In the genomic region with DNA sequence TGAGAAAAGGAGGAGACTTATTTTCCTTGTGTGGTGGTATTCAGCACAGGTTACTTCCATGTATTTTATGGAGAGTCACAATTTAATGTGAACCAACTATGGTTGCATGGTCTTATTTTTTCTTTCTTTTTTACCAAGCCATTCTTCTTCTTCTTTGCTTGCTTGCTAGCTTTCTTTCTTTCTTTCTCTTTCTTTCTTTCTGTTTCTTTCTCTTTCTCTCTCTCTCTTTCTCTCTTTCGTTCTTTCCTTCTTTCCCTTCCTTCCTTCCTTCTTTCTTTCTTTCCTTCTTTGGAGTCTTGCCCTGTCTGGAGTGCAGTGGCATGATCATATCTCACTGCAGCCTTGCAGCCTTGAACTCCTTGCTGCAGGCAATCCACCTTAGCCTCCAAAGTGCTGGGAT, we compare ENCODE assay signal across 1 cellular context.
A peak's percentile ranks its signal among the peaks of the same experiment; 100 is the strongest.
TF ChIP-seq lines count a peak whose summit lies in the region.

No MANE protein-coding gene starts in this region.

TF ChIP-seq in K562, 482 proteins besides CTCF, POLR2A, EP300 and RAD21 (continued from another document):
- TF ChIP-seq, protein P1, sequence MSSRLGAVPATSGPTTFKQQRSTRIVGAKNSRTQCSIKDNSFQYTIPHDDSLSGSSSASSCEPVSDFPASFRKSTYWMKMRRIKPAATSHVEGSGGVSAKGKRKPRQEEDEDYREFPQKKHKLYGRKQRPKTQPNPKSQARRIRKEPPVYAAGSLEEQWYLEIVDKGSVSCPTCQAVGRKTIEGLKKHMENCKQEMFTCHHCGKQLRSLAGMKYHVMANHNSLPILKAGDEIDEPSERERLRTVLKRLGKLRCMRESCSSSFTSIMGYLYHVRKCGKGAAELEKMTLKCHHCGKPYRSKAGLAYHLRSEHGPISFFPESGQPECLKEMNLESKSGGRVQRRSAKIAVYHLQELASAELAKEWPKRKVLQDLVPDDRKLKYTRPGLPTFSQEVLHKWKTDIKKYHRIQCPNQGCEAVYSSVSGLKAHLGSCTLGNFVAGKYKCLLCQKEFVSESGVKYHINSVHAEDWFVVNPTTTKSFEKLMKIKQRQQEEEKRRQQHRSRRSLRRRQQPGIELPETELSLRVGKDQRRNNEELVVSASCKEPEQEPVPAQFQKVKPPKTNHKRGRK (tag; IDR thresholded peaks at IDR 0.05) = peak; percentile 85
